20 cellular contexts compared by ENCODE assay signal in genomic region chr1:222096883-222097282, GRCh38.
DNase-seq lines count a peak whose midpoint lies in the region; ATAC-seq, FAIRE-seq and TF ChIP-seq lines count a peak whose summit lies in the region.
"Had no signal": no experiment of that assay in that cellular context is flagged by ENCODE, and none has a peak within 500 bp of the region (broad histone marks: within the 10 kb centered on the region; RNA-seq: fewer than 3 reads in every experiment).

No MANE protein-coding gene starts in this region.

- H2BK12ac ChIP-seq in H1 (ENCODE audit: low read depth, low read length) = no peak overlapping the region; the same call in 1 of the 2 replicates

- H3K23me2 ChIP-seq in H1 (ENCODE audit: low read depth, low read length) = no peaks in the 10 kb centered on the region

- H3K56ac ChIP-seq in H1 (replicated peaks; ENCODE audit: insufficient read length, low read depth, low read length) = no peak overlapping the region

- H3K14ac ChIP-seq in H1 (ENCODE audit: insufficient read length) = no peak overlapping the region

- TF ChIP-seq POLR2A in H1 (IDR thresholded peaks at IDR 0.05; ENCODE audit: control extremely low read depth in 1 of 2, low read depth in 2 of 2, low read length in 2 of 2) (no peak), GM18505 (IDR thresholded peaks at IDR 0.05; ENCODE audit: borderline replicate concordance, extremely low read depth, insufficient read depth, insufficient read length) (no peak)

- H3K4me1 ChIP-seq in left ventricle myocardium inferior = peaks cover 17% of the 10 kb centered on the region
- H3K4me1 ChIP-seq in H1 (replicated peaks in 1 of 4; ENCODE audit: control insufficient read depth in 3 of 4, insufficient read depth in 4 of 4, low read length in 3 of 4) = peaks cover 0 to 9% (median 8%) of the 10 kb centered on the region in 4 experiments; a peak in 2 of 7 replicates
- H3K4me1 ChIP-seq: prostate gland, SJSA1, testis, uterus had no signal

- 100% methylated on average over 4 of the region's 4 CpGs; no CpG with 5 or more reads in 1 of the 2 experiments for WGBS in H1 (ENCODE audit: extremely low coverage in 1 of 2, insufficient coverage in 1 of 2, insufficient read length in 1 of 2, insufficient replicate concordance in 2 of 2, low coverage in 1 of 2, low lambda C conversion rate in 2 of 2, missing lambda C conversion rate in 1 of 2), 2 experiments

- H3K18ac ChIP-seq in H1 (ENCODE audit: extremely low read depth, low read length) = no peak overlapping the region

- H3K9me3 ChIP-seq in left ventricle myocardium inferior (replicated peaks) = no peaks in the 10 kb centered on the region
- H3K9me3 ChIP-seq in H1 (ENCODE audit: insufficient read depth in 2 of 2, low read depth in 1 of 2, low read length in 1 of 2) = no peaks in the 10 kb centered on the region
- H3K9me3 ChIP-seq: neutrophil, prostate gland, SJSA1, testis, uterus had no signal

- DNase-seq in Right ventricle myocardium superior (no peak), left ventricle myocardium inferior (no peak), H1 (ENCODE audit: low read depth in 1 of 2, low spot score in 2 of 2) (no peak), fibroblast of pulmonary artery (ENCODE audit: low read depth) (peak; percentile 31), NOMO-1 treated with dmso at 0.1 percent for 144 hours (lab: John Stamatoyannopoulos, UW; ENCODE audit: unreplicated experiment) (no peak), NCI-H748 (lab: John Stamatoyannopoulos, UW; ENCODE audit: unreplicated experiment) (no peak)
- DNase-seq: cortex of kidney, GOT3, left cardiac atrium, NCI-H187 had no signal

- H2BK20ac ChIP-seq in H1 (ENCODE audit: low read length) = no peak overlapping the region

- no peak overlapping the region for H3K4me2 ChIP-seq in H1 (ENCODE audit: insufficient read depth in 1 of 2, low read depth in 2 of 2, low read length in 2 of 2)

- H2AK5ac ChIP-seq in H1 (ENCODE audit: low read depth, low read length) = no peak overlapping the region

- H4K91ac ChIP-seq in H1 (replicated peaks; ENCODE audit: insufficient read length, low read length) = no peak overlapping the region

- no peak overlapping the region for H3K9ac ChIP-seq in H1 (replicated peaks in 1 of 4; ENCODE audit: extremely low read depth in 1 of 4, low read depth in 3 of 4, low read length in 3 of 4)

- H3K36me3 ChIP-seq in left ventricle myocardium inferior (no peaks in the 10 kb centered on the region), H1 (ENCODE audit: control insufficient read depth in 2 of 4, insufficient read depth in 4 of 4, low read length in 3 of 4) (no peaks in the 10 kb centered on the region)
- H3K36me3 ChIP-seq: neutrophil, prostate gland, SJSA1, uterus had no signal

- H3K4ac ChIP-seq in H1 (replicated peaks; ENCODE audit: insufficient read length, low read depth, low read length) = no peak overlapping the region

- no peak overlapping the region for H3K4me3 ChIP-seq in left ventricle myocardium inferior
- no peak overlapping the region for H3K4me3 ChIP-seq in H1 (ENCODE audit: extremely low read depth in 1 of 4, insufficient read depth in 2 of 4, low read depth in 3 of 4, low read length in 4 of 4)
- H3K4me3 ChIP-seq in fibroblast of pulmonary artery (replicated peaks; ENCODE audit: low read depth, low read length) = no peak overlapping the region
- H3K4me3 ChIP-seq: prostate gland, SJSA1, testis, uterus had no signal

- intact Hi-C loops in Right ventricle myocardium superior (cut with DNase I) (loop anchor here (10.0 kb wide), 1 partner anchor 358 kb away; no protein-coding TSS in a partner anchor), left ventricle myocardium inferior (cut with micrococcal nuclease) (loop anchor here (10.0 kb wide), 1 partner anchor 358 kb away; no protein-coding TSS in a partner anchor)

- CTCF ChIA-PET in H1 (lab: Charles Lee; ENCODE audit: partially characterized antibody) = interaction anchor here (0.7 to 4.5 kb wide), 28 partner anchors 9 to 641 kb away, joined by 3 to 48 read pairs (median 6); no protein-coding TSS in a partner anchor

- H4K20me1 ChIP-seq in H1 (replicated peaks in 1 of 2; ENCODE audit: control insufficient read depth in 1 of 2, insufficient read depth in 2 of 2, low read length in 2 of 2) = no peaks in the 10 kb centered on the region

- no peak overlapping the region for H2BK120ac ChIP-seq in H1 (replicated peaks; ENCODE audit: low read depth, low read length)

- TF ChIP-seq CTCF in left ventricle myocardium inferior (IDR thresholded peaks at IDR 0.05; ENCODE audit: borderline replicate concordance) (no peak), H1 (IDR thresholded peaks at IDR 0.05; ENCODE audit: control extremely low read depth in 1 of 3, insufficient read depth in 1 of 3, low read depth in 1 of 3, low read length in 3 of 3) (no peak), fibroblast of pulmonary artery (IDR thresholded peaks at IDR 0.05; ENCODE audit: low read length, missing control alignments) (no peak)

- TF ChIP-seq RAD21 in H1 (IDR thresholded peaks at IDR 0.05 in 1 of 2, conservative IDR thresholded peaks at IDR 0.05 in 1 of 2; ENCODE audit: low read depth in 2 of 2, low read length in 2 of 2) = no peak

- no peaks in the 10 kb centered on the region for H3K79me1 ChIP-seq in H1 (ENCODE audit: low read depth, low read length)

- H3K27ac ChIP-seq in left ventricle myocardium inferior (replicated peaks) (no peak overlapping the region), H1 (ENCODE audit: low read depth, low read length) (no peak overlapping the region)
- H3K27ac ChIP-seq: neutrophil, prostate gland, SJSA1, testis, uterus had no signal

- H4K8ac ChIP-seq in H1 (ENCODE audit: extremely low read depth, insufficient read depth, low read length) = no peak overlapping the region

- H3K23ac ChIP-seq in H1 (ENCODE audit: insufficient read length) = no peak overlapping the region

- POLR2A ChIA-PET in H1 (lab: Charles Lee; ENCODE audit: partially characterized antibody) = interaction anchor here (0.9 kb wide), 1 partner anchor 9 kb away, joined by 3 read pairs; no protein-coding TSS in a partner anchor

- H2AFZ ChIP-seq in H1 (ENCODE audit: low read length) = no peak overlapping the region

- H2BK5ac ChIP-seq in H1 (ENCODE audit: low read depth, low read length) = no peak overlapping the region

- ATAC-seq in Right ventricle myocardium superior (ENCODE audit: poor library complexity) (peak; percentile 48), GM18505 (IDR thresholded peaks at IDR 0.05; ENCODE audit: unreplicated experiment) (no peak), GM18520 (IDR thresholded peaks at IDR 0.05; ENCODE audit: unreplicated experiment) (no peak)

- H4K5ac ChIP-seq in H1 (ENCODE audit: insufficient read length, low read depth, low read length) = no peak overlapping the region

- peak overlapping the region; percentile 34 for H2BK15ac ChIP-seq in H1 (ENCODE audit: low read length)

- no peak for FAIRE-seq in H1 (lab: Jason Lieb, UNC)
- FAIRE-seq: A204.1, frontal cortex, TTC549 had no signal

- no peak for TF ChIP-seq EP300 in H1 (IDR thresholded peaks at IDR 0.05; ENCODE audit: borderline replicate concordance in 1 of 2, low read depth in 2 of 2, low read length in 2 of 2)

- H3K27me3 ChIP-seq in left ventricle myocardium inferior (ENCODE audit: low read depth) (no peaks in the 10 kb centered on the region), H1 (replicated peaks in 1 of 4; ENCODE audit: control insufficient read depth in 3 of 4, extremely low read depth in 1 of 4, insufficient read depth in 3 of 4, low read length in 3 of 4) (no peaks in the 10 kb centered on the region)
- H3K27me3 ChIP-seq: neutrophil, SJSA1, testis, uterus had no signal

- H3K79me2 ChIP-seq in H1 (ENCODE audit: control insufficient read depth in 1 of 2, insufficient read depth in 2 of 2, low read length in 2 of 2) = no peaks in the 10 kb centered on the region

TF ChIP-seq in H1, 55 proteins besides CTCF, POLR2A, EP300 and RAD21 (continues in another document):
- no peak for TF ChIP-seq ASH2L (IDR thresholded peaks at IDR 0.05; ENCODE audit: low read length)
- TF ChIP-seq PHF8 (conservative IDR thresholded peaks at IDR 0.05; ENCODE audit: low read depth, low read length) = no peak
- no peak for TF ChIP-seq USF2 (IDR thresholded peaks at IDR 0.05; ENCODE audit: low read length)
- no peak for TF ChIP-seq CREB1 (IDR thresholded peaks at IDR 0.05)
- TF ChIP-seq TCF12 (IDR thresholded peaks at IDR 0.05; ENCODE audit: low read depth, low read length) = no peak
